ENCODE assay signal across 1 cellular context in the genomic region with DNA sequence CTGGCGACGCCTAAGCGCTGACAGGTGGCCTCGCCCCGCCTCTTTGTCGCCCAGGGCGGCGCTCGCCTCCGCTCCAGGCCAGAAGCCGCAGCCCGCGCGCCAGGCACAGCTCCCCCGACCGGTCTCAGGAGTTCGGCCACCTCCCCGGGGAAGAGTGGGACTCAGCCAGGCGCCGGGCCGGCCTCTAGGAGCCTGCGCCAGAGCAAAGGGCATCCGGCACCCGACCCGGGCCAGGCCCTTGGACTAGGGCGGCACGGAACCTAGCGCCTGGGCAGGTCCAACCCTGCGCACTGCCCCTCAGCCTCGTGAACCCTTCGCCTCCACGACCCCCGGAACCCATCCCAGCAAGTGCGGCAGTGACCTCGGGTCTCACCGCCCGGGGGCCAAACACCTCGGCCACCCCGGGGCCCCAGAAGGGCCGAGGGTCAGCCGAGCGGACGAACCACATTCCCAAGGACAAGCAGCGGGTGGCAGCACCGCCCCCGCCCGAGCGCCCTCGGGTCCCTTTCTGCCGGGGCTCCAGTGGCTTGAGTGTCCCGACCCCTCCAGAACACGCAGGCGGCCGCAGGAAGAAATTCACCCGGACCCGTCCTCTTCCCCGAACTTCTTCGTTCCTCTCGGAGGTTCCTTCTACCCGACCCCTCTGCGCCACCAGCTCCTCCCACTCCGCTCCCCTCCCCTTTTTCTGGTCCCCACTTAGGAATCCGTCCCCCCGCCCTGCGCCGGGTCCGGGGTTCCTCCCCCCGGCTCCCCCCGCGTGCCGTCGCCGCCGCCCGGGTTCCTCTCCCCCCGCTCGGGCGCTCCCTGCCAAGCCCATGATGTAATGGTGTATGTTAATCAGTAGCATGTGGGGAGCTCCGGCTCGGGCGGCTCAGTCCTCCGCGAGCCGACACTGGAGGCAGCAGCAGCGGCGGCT.
TF ChIP-seq lines count a peak whose summit lies in the region.

No MANE protein-coding gene starts in this region.

TF ChIP-seq in HepG2, 621 proteins besides CTCF, POLR2A, EP300 and RAD21 (continued from another document and continues in another):
- TF ChIP-seq, protein P1, sequence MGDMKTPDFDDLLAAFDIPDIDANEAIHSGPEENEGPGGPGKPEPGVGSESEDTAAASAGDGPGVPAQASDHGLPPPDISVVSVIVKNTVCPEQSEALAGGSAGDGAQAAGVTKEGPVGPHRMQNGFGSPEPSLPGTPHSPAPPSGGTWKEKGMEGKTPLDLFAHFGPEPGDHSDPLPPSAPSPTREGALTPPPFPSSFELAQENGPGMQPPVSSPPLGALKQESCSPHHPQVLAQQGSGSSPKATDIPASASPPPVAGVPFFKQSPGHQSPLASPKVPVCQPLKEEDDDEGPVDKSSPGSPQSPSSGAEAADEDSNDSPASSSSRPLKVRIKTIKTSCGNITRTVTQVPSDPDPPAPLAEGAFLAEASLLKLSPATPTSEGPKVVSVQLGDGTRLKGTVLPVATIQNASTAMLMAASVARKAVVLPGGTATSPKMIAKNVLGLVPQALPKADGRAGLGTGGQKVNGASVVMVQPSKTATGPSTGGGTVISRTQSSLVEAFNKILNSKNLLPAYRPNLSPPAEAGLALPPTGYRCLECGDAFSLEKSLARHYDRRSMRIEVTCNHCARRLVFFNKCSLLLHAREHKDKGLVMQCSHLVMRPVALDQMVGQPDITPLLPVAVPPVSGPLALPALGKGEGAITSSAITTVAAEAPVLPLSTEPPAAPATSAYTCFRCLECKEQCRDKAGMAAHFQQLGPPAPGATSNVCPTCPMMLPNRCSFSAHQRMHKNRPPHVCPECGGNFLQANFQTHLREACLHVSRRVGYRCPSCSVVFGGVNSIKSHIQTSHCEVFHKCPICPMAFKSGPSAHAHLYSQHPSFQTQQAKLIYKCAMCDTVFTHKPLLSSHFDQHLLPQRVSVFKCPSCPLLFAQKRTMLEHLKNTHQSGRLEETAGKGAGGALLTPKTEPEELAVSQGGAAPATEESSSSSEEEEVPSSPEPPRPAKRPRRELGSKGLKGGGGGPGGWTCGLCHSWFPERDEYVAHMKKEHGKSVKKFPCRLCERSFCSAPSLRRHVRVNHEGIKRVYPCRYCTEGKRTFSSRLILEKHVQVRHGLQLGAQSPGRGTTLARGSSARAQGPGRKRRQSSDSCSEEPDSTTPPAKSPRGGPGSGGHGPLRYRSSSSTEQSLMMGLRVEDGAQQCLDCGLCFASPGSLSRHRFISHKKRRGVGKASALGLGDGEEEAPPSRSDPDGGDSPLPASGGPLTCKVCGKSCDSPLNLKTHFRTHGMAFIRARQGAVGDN (CRISPR knock-in tag; IDR thresholded peaks at IDR 0.05), result peak; percentile 92
- TF ChIP-seq SMARCC2 (IDR thresholded peaks at IDR 0.05) (no peak), ZNF10 (CRISPR knock-in tag; IDR thresholded peaks at IDR 0.05; ENCODE audit: borderline replicate concordance, low read depth) (no peak), ZNF496 (CRISPR knock-in tag; IDR thresholded peaks at IDR 0.05; ENCODE audit: insufficient replicate concordance) (no peak), HDAC1 (CRISPR knock-in tag; IDR thresholded peaks at IDR 0.05) (peak; percentile 88), ZNF841 (CRISPR knock-in tag; IDR thresholded peaks at IDR 0.05; ENCODE audit: borderline replicate concordance) (no peak), MXD4 (CRISPR knock-in tag; IDR thresholded peaks at IDR 0.05) (no peak), ZNF746 (CRISPR knock-in tag; IDR thresholded peaks at IDR 0.05) (0 out of 2 replicates have a peak, but pooled peaks have one; percentile 48), ZSCAN22 (CRISPR knock-in tag; IDR thresholded peaks at IDR 0.05) (0 out of 2 replicates have a peak, but pooled peaks have one; percentile 36), MED1 (CRISPR knock-in tag; IDR thresholded peaks at IDR 0.05) (peak; percentile 76), ZNF337 (CRISPR knock-in tag; IDR thresholded peaks at IDR 0.05; ENCODE audit: borderline replicate concordance, low read depth) (peak; percentile 77; the same call in 1 of the 2 replicates), TOE1 (CRISPR knock-in tag; IDR thresholded peaks at IDR 0.05) (no peak), ZNF790 (CRISPR knock-in tag; IDR thresholded peaks at IDR 0.05; ENCODE audit: borderline replicate concordance) (no peak; the same call in 1 of the 2 replicates), MATR3 (CRISPR knock-in tag; IDR thresholded peaks at IDR 0.05) (no peak), ZIK1 (CRISPR knock-in tag; IDR thresholded peaks at IDR 0.05; ENCODE audit: borderline replicate concordance, low read depth) (peak; percentile 19; the same call in 1 of the 2 replicates), ZFP82 (CRISPR knock-in tag; IDR thresholded peaks at IDR 0.05; ENCODE audit: borderline replicate concordance) (no peak), NR2F2 (IDR thresholded peaks at IDR 0.05; ENCODE audit: borderline replicate concordance, low read depth) (peak; percentile 43; the same call in 1 of the 2 replicates), ZNF121 (CRISPR knock-in tag; IDR thresholded peaks at IDR 0.05) (0 out of 2 replicates have a peak, but pooled peaks have one; percentile 43), ZNF232 (CRISPR knock-in tag; IDR thresholded peaks at IDR 0.05; ENCODE audit: borderline replicate concordance) (peak; percentile 77; the same call in 1 of the 2 replicates), ZNF136 (CRISPR knock-in tag; IDR thresholded peaks at IDR 0.05; ENCODE audit: low read depth) (peak; percentile 22; the same call in 1 of the 2 replicates), GATA4 (IDR thresholded peaks at IDR 0.05; ENCODE audit: borderline replicate concordance, low read depth) (no peak), PHF20 (CRISPR knock-in tag; IDR thresholded peaks at IDR 0.05) (peak; percentile 60; the same call in 1 of the 2 replicates), ZNF205 (CRISPR knock-in tag; IDR thresholded peaks at IDR 0.05) (peak; percentile 59), ZNF17 (CRISPR knock-in tag; IDR thresholded peaks at IDR 0.05) (no peak), FOXJ3 (CRISPR knock-in tag; IDR thresholded peaks at IDR 0.05; ENCODE audit: borderline replicate concordance) (0 out of 2 replicates have a peak, but pooled peaks have one; percentile 19), ZBTB7B (CRISPR knock-in tag; IDR thresholded peaks at IDR 0.05) (peak; percentile 97), ZFP90 (CRISPR knock-in tag; IDR thresholded peaks at IDR 0.05; ENCODE audit: borderline replicate concordance) (no peak), IRX3 (CRISPR knock-in tag; IDR thresholded peaks at IDR 0.05; ENCODE audit: borderline replicate concordance, low read depth) (no peak)
- TF ChIP-seq, protein P2, sequence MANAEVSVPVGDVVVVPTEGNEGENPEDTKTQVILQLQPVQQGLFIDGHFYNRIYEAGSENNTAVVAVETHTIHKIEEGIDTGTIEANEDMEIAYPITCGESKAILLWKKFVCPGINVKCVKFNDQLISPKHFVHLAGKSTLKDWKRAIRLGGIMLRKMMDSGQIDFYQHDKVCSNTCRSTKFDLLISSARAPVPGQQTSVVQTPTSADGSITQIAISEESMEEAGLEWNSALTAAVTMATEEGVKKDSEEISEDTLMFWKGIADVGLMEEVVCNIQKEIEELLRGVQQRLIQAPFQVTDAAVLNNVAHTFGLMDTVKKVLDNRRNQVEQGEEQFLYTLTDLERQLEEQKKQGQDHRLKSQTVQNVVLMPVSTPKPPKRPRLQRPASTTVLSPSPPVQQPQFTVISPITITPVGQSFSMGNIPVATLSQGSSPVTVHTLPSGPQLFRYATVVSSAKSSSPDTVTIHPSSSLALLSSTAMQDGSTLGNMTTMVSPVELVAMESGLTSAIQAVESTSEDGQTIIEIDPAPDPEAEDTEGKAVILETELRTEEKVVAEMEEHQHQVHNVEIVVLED (CRISPR knock-in tag; IDR thresholded peaks at IDR 0.05; ENCODE audit: borderline replicate concordance), result peak; percentile 54; the same call in 1 of the 2 replicates
- TF ChIP-seq, protein P3, sequence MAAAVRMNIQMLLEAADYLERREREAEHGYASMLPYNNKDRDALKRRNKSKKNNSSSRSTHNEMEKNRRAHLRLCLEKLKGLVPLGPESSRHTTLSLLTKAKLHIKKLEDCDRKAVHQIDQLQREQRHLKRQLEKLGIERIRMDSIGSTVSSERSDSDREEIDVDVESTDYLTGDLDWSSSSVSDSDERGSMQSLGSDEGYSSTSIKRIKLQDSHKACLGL (CRISPR knock-in tag; IDR thresholded peaks at IDR 0.05), result peak; percentile 63; the same call in 1 of the 2 replicates
- TF ChIP-seq, protein P4, sequence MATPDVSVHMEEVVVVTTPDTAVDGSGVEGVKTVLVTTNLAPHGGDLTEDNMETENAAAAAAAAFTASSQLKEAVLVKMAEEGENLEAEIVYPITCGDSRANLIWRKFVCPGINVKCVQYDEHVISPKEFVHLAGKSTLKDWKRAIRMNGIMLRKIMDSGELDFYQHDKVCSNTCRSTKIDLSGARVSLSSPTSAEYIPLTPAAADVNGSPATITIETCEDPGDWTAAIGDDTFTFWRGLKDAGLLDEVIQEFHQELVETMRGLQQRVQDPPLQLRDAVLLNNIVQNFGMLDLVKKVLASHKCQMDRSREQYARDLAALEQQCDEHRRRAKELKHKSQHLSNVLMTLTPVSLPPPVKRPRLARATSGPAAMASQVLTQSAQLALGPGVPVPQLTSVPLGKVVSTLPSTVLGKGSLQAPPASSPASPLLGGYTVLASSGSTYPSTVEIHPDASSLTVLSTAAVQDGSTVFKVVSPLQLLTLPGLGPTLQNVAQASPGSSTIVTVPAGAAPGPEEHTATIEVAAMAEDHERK (CRISPR knock-in tag; IDR thresholded peaks at IDR 0.05; ENCODE audit: low read depth), result peak; percentile 51; the same call in 1 of the 2 replicates
- TF ChIP-seq, protein P5, sequence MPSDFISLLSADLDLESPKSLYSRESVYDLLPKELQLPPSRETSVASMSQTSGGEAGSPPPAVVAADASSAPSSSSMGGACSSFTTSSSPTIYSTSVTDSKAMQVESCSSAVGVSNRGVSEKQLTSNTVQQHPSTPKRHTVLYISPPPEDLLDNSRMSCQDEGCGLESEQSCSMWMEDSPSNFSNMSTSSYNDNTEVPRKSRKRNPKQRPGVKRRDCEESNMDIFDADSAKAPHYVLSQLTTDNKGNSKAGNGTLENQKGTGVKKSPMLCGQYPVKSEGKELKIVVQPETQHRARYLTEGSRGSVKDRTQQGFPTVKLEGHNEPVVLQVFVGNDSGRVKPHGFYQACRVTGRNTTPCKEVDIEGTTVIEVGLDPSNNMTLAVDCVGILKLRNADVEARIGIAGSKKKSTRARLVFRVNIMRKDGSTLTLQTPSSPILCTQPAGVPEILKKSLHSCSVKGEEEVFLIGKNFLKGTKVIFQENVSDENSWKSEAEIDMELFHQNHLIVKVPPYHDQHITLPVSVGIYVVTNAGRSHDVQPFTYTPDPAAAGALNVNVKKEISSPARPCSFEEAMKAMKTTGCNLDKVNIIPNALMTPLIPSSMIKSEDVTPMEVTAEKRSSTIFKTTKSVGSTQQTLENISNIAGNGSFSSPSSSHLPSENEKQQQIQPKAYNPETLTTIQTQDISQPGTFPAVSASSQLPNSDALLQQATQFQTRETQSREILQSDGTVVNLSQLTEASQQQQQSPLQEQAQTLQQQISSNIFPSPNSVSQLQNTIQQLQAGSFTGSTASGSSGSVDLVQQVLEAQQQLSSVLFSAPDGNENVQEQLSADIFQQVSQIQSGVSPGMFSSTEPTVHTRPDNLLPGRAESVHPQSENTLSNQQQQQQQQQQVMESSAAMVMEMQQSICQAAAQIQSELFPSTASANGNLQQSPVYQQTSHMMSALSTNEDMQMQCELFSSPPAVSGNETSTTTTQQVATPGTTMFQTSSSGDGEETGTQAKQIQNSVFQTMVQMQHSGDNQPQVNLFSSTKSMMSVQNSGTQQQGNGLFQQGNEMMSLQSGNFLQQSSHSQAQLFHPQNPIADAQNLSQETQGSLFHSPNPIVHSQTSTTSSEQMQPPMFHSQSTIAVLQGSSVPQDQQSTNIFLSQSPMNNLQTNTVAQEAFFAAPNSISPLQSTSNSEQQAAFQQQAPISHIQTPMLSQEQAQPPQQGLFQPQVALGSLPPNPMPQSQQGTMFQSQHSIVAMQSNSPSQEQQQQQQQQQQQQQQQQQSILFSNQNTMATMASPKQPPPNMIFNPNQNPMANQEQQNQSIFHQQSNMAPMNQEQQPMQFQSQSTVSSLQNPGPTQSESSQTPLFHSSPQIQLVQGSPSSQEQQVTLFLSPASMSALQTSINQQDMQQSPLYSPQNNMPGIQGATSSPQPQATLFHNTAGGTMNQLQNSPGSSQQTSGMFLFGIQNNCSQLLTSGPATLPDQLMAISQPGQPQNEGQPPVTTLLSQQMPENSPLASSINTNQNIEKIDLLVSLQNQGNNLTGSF (CRISPR knock-in tag; IDR thresholded peaks at IDR 0.05), result peak; percentile 59; the same call in 1 of the 2 replicates
- TF ChIP-seq, protein P6, sequence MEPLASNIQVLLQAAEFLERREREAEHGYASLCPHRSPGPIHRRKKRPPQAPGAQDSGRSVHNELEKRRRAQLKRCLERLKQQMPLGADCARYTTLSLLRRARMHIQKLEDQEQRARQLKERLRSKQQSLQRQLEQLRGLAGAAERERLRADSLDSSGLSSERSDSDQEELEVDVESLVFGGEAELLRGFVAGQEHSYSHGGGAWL (CRISPR knock-in tag; IDR thresholded peaks at IDR 0.05), result no peak
- TF ChIP-seq, protein P7, sequence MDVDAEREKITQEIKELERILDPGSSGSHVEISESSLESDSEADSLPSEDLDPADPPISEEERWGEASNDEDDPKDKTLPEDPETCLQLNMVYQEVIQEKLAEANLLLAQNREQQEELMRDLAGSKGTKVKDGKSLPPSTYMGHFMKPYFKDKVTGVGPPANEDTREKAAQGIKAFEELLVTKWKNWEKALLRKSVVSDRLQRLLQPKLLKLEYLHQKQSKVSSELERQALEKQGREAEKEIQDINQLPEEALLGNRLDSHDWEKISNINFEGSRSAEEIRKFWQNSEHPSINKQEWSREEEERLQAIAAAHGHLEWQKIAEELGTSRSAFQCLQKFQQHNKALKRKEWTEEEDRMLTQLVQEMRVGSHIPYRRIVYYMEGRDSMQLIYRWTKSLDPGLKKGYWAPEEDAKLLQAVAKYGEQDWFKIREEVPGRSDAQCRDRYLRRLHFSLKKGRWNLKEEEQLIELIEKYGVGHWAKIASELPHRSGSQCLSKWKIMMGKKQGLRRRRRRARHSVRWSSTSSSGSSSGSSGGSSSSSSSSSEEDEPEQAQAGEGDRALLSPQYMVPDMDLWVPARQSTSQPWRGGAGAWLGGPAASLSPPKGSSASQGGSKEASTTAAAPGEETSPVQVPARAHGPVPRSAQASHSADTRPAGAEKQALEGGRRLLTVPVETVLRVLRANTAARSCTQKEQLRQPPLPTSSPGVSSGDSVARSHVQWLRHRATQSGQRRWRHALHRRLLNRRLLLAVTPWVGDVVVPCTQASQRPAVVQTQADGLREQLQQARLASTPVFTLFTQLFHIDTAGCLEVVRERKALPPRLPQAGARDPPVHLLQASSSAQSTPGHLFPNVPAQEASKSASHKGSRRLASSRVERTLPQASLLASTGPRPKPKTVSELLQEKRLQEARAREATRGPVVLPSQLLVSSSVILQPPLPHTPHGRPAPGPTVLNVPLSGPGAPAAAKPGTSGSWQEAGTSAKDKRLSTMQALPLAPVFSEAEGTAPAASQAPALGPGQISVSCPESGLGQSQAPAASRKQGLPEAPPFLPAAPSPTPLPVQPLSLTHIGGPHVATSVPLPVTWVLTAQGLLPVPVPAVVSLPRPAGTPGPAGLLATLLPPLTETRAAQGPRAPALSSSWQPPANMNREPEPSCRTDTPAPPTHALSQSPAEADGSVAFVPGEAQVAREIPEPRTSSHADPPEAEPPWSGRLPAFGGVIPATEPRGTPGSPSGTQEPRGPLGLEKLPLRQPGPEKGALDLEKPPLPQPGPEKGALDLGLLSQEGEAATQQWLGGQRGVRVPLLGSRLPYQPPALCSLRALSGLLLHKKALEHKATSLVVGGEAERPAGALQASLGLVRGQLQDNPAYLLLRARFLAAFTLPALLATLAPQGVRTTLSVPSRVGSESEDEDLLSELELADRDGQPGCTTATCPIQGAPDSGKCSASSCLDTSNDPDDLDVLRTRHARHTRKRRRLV (CRISPR knock-in tag; IDR thresholded peaks at IDR 0.05), result no peak; the same call in 1 of the 2 replicates
